ENCODE assay signal across 1 cellular context in the genomic region with DNA sequence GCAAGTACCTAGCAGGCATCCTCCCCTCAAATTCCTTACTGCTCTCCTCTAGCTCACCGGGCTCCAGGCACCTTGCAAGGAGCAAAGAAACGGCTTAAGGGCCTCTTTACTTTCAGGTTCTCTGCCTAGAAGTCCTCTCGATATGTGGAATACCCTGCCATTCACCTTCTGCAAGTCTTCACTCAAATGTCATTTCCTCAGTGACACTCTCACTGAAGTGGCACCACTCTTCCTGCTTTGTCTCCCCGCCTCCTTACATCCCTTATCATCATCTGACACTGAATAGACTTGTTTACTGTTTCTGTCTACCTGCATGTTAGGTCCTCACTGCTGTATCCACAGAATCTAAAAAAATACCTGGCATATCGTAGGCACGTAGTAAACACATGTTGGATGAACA.
TF ChIP-seq lines count a peak whose summit lies in the region.

No MANE protein-coding gene starts in this region.

TF ChIP-seq in HepG2, 621 proteins besides CTCF, POLR2A, EP300 and RAD21:
- no peak for TF ChIP-seq KLF6 (CRISPR knock-in tag; IDR thresholded peaks at IDR 0.05)
- TF ChIP-seq ZNF24 (IDR thresholded peaks at IDR 0.05): no peak
- TF ChIP-seq ZNF33B (CRISPR knock-in tag; IDR thresholded peaks at IDR 0.05): no peak
- no peak for TF ChIP-seq NFYC (CRISPR knock-in tag; IDR thresholded peaks at IDR 0.05)
- TF ChIP-seq ZNF782 (CRISPR knock-in tag; IDR thresholded peaks at IDR 0.05; ENCODE audit: borderline replicate concordance): 0 out of 2 replicates have a peak, but pooled peaks have one; percentile 56
- no peak for TF ChIP-seq RFX1 (IDR thresholded peaks at IDR 0.05)
- TF ChIP-seq, protein P1, sequence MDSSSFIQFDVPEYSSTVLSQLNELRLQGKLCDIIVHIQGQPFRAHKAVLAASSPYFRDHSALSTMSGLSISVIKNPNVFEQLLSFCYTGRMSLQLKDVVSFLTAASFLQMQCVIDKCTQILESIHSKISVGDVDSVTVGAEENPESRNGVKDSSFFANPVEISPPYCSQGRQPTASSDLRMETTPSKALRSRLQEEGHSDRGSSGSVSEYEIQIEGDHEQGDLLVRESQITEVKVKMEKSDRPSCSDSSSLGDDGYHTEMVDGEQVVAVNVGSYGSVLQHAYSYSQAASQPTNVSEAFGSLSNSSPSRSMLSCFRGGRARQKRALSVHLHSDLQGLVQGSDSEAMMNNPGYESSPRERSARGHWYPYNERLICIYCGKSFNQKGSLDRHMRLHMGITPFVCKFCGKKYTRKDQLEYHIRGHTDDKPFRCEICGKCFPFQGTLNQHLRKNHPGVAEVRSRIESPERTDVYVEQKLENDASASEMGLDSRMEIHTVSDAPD (CRISPR knock-in tag; IDR thresholded peaks at IDR 0.05): 0 out of 2 replicates have a peak, but pooled peaks have one; percentile 15
- TF ChIP-seq, protein P2, sequence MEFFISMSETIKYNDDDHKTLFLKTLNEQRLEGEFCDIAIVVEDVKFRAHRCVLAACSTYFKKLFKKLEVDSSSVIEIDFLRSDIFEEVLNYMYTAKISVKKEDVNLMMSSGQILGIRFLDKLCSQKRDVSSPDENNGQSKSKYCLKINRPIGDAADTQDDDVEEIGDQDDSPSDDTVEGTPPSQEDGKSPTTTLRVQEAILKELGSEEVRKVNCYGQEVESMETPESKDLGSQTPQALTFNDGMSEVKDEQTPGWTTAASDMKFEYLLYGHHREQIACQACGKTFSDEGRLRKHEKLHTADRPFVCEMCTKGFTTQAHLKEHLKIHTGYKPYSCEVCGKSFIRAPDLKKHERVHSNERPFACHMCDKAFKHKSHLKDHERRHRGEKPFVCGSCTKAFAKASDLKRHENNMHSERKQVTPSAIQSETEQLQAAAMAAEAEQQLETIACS (CRISPR knock-in tag; IDR thresholded peaks at IDR 0.05): no peak
- 0 out of 2 replicates have a peak, but pooled peaks have one; percentile 36 for TF ChIP-seq ZZZ3 (CRISPR knock-in tag; IDR thresholded peaks at IDR 0.05; ENCODE audit: borderline replicate concordance)
- no peak for TF ChIP-seq KDM3A (CRISPR knock-in tag; IDR thresholded peaks at IDR 0.05; ENCODE audit: low read depth)
- TF ChIP-seq RFX3 (CRISPR knock-in tag; IDR thresholded peaks at IDR 0.05): no peak
- no peak for TF ChIP-seq NCOA1 (CRISPR knock-in tag; IDR thresholded peaks at IDR 0.05)
- no peak for TF ChIP-seq CC2D1A (CRISPR knock-in tag; IDR thresholded peaks at IDR 0.05)
- no peak for TF ChIP-seq KAT7 (CRISPR knock-in tag; IDR thresholded peaks at IDR 0.05; ENCODE audit: borderline replicate concordance)
- TF ChIP-seq TGIF2 (CRISPR knock-in tag; IDR thresholded peaks at IDR 0.05): 0 out of 2 replicates have a peak, but pooled peaks have one; percentile 30
- TF ChIP-seq, protein P3, sequence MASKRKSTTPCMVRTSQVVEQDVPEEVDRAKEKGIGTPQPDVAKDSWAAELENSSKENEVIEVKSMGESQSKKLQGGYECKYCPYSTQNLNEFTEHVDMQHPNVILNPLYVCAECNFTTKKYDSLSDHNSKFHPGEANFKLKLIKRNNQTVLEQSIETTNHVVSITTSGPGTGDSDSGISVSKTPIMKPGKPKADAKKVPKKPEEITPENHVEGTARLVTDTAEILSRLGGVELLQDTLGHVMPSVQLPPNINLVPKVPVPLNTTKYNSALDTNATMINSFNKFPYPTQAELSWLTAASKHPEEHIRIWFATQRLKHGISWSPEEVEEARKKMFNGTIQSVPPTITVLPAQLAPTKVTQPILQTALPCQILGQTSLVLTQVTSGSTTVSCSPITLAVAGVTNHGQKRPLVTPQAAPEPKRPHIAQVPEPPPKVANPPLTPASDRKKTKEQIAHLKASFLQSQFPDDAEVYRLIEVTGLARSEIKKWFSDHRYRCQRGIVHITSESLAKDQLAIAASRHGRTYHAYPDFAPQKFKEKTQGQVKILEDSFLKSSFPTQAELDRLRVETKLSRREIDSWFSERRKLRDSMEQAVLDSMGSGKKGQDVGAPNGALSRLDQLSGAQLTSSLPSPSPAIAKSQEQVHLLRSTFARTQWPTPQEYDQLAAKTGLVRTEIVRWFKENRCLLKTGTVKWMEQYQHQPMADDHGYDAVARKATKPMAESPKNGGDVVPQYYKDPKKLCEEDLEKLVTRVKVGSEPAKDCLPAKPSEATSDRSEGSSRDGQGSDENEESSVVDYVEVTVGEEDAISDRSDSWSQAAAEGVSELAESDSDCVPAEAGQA (IDR thresholded peaks at IDR 0.05; ENCODE audit: low read depth): no peak
- TF ChIP-seq, protein P3 (CRISPR knock-in tag; IDR thresholded peaks at IDR 0.05; ENCODE audit: borderline replicate concordance): no peak
